In genomic region chr9:124017064-124017928, GRCh38 we compare ENCODE assay signal across 9 cellular contexts. TPM values are rescaled to one million over a fixed set of nuclear protein-coding genes. Genes with fewer than 3 reads are reported as not detected.
A peak's percentile ranks its signal among the peaks of the same experiment; 100 is the strongest.
DNase-seq lines count a peak whose midpoint lies in the region; ATAC-seq, FAIRE-seq and TF ChIP-seq lines count a peak whose summit lies in the region.
"Had no signal": no experiment of that assay in that cellular context is flagged by ENCODE, and none has a peak within 500 bp of the region (broad histone marks: within the 10 kb centered on the region; RNA-seq: fewer than 3 reads in every experiment).

No MANE protein-coding gene starts in this region.

- TF ChIP-seq EP300 in GM12878 (IDR thresholded peaks at IDR 0.05; ENCODE audit: borderline replicate concordance in 1 of 2, control insufficient read depth in 1 of 2, low read depth in 2 of 2, low read length in 2 of 2) = no peak

- H2AFZ ChIP-seq in GM12878 (ENCODE audit: control insufficient read depth, low read depth, low read length) = no peak overlapping the region

- CTCF ChIA-PET in GM12878 (lab: Yijun Ruan, JAX) = interaction anchor here (0.6 to 1.5 kb wide), 2 partner anchors 20 to 58 kb away, joined by 3 to 5 read pairs; no protein-coding TSS in a partner anchor
- CTCF ChIA-PET in naive thymus-derived CD4-positive, alpha-beta T cell (lab: Charles Lee) = interaction anchor here (0.6 kb wide), 1 partner anchor 439 kb away, joined by 3 read pairs; no protein-coding TSS in a partner anchor

- no TSS peak for BruUV-seq in GM12878 (replicated peaks; lab: Mats Ljungman, UMichigan)

- H3K27me3 Mint-ChIP-seq in naive thymus-derived CD4-positive, alpha-beta T cell = peaks cover 65 to 85% (median 71%) of the 10 kb centered on the region in 5 donors

- TF ChIP-seq CTCF in GM20000 (IDR thresholded peaks at IDR 0.05; ENCODE audit: extremely low read depth, missing control alignments) = no peak
- no peak for TF ChIP-seq CTCF in GM12878 (IDR thresholded peaks at IDR 0.05 in 2 of 3, conservative IDR thresholded peaks at IDR 0.05 in 1 of 3; ENCODE audit: control insufficient read depth in 2 of 3, extremely low read depth in 1 of 3, insufficient read depth in 1 of 3, low read depth in 3 of 3, low read length in 3 of 3)

- H3K27ac ChIP-seq in BLaER1 (no peak overlapping the region), GM12878 (ENCODE audit: control insufficient read depth, insufficient read depth) (no peak overlapping the region)
- no peak overlapping the region for H3K27ac ChIP-seq in naive thymus-derived CD4-positive, alpha-beta T cell (ENCODE audit: low read depth, low read length)
- H3K27ac ChIP-seq: upper lobe of left lung had no signal

- H3K4me1 Mint-ChIP-seq in naive thymus-derived CD4-positive, alpha-beta T cell = peaks cover 15 to 55% (median 38%) of the 10 kb centered on the region in 7 donors

- DNase-seq in GM20000 (ENCODE audit: low spot score) (peak; percentile 57), GM12878 (ENCODE audit: low read depth, low spot score) (no peak), LoVo (ENCODE audit: low spot score) (no peak), dermis blood vessel endothelial cell (no peak)
- no peak for DNase-seq in naive thymus-derived CD4-positive, alpha-beta T cell

- peaks cover 0 to 2% (median 0%) of the 10 kb centered on the region in 5 donors for H3K36me3 Mint-ChIP-seq in naive thymus-derived CD4-positive, alpha-beta T cell

- H4K20me1 ChIP-seq in BLaER1 = peaks cover 96% of the 10 kb centered on the region
- peaks cover 4% of the 10 kb centered on the region; the same call in 1 of the 2 replicates for H4K20me1 ChIP-seq in GM12878 (ENCODE audit: control insufficient read depth, insufficient read depth)

- H3K27ac Mint-ChIP-seq in naive thymus-derived CD4-positive, alpha-beta T cell = peak overlapping the region in 2 of 9 donors; percentile 1 to 86

- in situ Hi-C loops in GM12878 (cut with MboI) = no loop called here

- H3K4me2 ChIP-seq in BLaER1 = peak overlapping the region; percentile 40
- H3K4me2 ChIP-seq in GM12878 (ENCODE audit: control insufficient read depth, insufficient read depth) = peak overlapping the region; percentile 25; the same call in 1 of the 2 replicates

- H3K4me3 ChIP-seq in BLaER1 (0 out of 2 replicates have a peak overlapping the region, but pooled peaks have one; percentile 16), GM12878 (no peak overlapping the region)
- H3K4me3 ChIP-seq in naive thymus-derived CD4-positive, alpha-beta T cell (ENCODE audit: low read length) = no peak overlapping the region

- intact Hi-C loops in GM12878 (cut with micrococcal nuclease; ENCODE audit: unreplicated experiment) = no loop called here
- intact Hi-C loops in naive thymus-derived CD4-positive, alpha-beta T cell (cut with micrococcal nuclease) = no loop called here

- no peaks in the 10 kb centered on the region; the same call in 1 of the 2 replicates for H3K79me2 ChIP-seq in GM12878 (ENCODE audit: control insufficient read depth, insufficient read depth, low read length)

- no peak for TF ChIP-seq POLR2A in GM12878 (IDR thresholded peaks at IDR 0.05; ENCODE audit: low read depth, low read length)

- 46% methylated on average over 45 of the region's 73 CpGs for WGBS in GM12878 (ENCODE audit: insufficient coverage, insufficient replicate concordance, low lambda C conversion rate, missing lambda C conversion rate)

- H3K4me3 Mint-ChIP-seq in naive thymus-derived CD4-positive, alpha-beta T cell = peak overlapping the region; percentile 48 to 86 (median 80)

- ATAC-seq in GM12878 = no peak; the same call in 2 of the 3 replicates
- ATAC-seq in naive thymus-derived CD4-positive, alpha-beta T cell = no peak
- ATAC-seq in HG02852 (IDR thresholded peaks at IDR 0.05; ENCODE audit: unreplicated experiment) = no peak
- no peak for ATAC-seq in HG03097 (IDR thresholded peaks at IDR 0.05; ENCODE audit: low FRiP score, unreplicated experiment)

- H3K9me3 ChIP-seq in BLaER1 (peaks cover 5% of the 10 kb centered on the region), GM12878 (replicated peaks; ENCODE audit: control insufficient read depth, insufficient read depth, low read length) (no peaks in the 10 kb centered on the region; the same call in 2 of the 3 replicates)
- H3K9me3 ChIP-seq in naive thymus-derived CD4-positive, alpha-beta T cell (ENCODE audit: control insufficient read depth in 2 of 3, low read length in 3 of 3) = no peaks in the 10 kb centered on the region
- H3K9me3 ChIP-seq: upper lobe of left lung had no signal

- SMC1A ChIA-PET in GM12878 (lab: Charles Lee; ENCODE audit: uncharacterized antibody, unreplicated experiment) = interaction anchor here (1.2 to 2.9 kb wide), 3 partner anchors 14 to 22 kb away, joined by 3 to 15 read pairs (median 6); no protein-coding TSS in a partner anchor

- H3K9ac ChIP-seq in BLaER1 (no peak overlapping the region), GM12878 (ENCODE audit: control insufficient read depth, insufficient read depth, low read length) (no peak overlapping the region)

- H3K27me3 ChIP-seq in BLaER1 = peaks cover 100% of the 10 kb centered on the region
- H3K27me3 ChIP-seq in GM12878 (replicated peaks in 1 of 2; ENCODE audit: control insufficient read depth in 2 of 2, insufficient read depth in 2 of 2, low read length in 1 of 2) = peaks cover 0 to 58% of the 10 kb centered on the region in 2 experiments; a peak in 2 of 4 replicates
- peaks cover 17 to 35% of the 10 kb centered on the region in 2 donors for H3K27me3 ChIP-seq in naive thymus-derived CD4-positive, alpha-beta T cell (ENCODE audit: control insufficient read depth in 2 of 2, insufficient read depth in 2 of 2, low read length in 2 of 2)

- H3K4me1 ChIP-seq in BLaER1 (peaks cover 17% of the 10 kb centered on the region; the same call in 1 of the 2 replicates), GM12878 (ENCODE audit: control insufficient read depth, insufficient read depth, low read length) (peaks cover 7% of the 10 kb centered on the region)
- peaks cover 3 to 13% of the 10 kb centered on the region in 2 donors for H3K4me1 ChIP-seq in naive thymus-derived CD4-positive, alpha-beta T cell (ENCODE audit: control insufficient read depth in 2 of 2, insufficient read depth in 2 of 2, low read length in 2 of 2)

- no peak for FAIRE-seq in GM12878 (lab: Jason Lieb, UNC)

- POLR2A ChIA-PET in GM12878 (lab: Charles Lee) = interaction anchor here (0.7 to 1.0 kb wide), 2 partner anchors 11 to 19 kb away, joined by 3 read pairs; no protein-coding TSS in a partner anchor
- POLR2A ChIA-PET in naive thymus-derived CD4-positive, alpha-beta T cell (lab: Charles Lee) = no interaction called here

- H3K9me3 Mint-ChIP-seq in naive thymus-derived CD4-positive, alpha-beta T cell = peaks cover 0 to 10% (median 0%) of the 10 kb centered on the region in 11 donors

- no peak for TF ChIP-seq RAD21 in GM12878 (IDR thresholded peaks at IDR 0.05; ENCODE audit: insufficient read depth, low read depth, low read length)

- no peaks in the 10 kb centered on the region for H3K36me3 ChIP-seq in BLaER1
- peaks cover 0 to 1% of the 10 kb centered on the region in 2 experiments; a peak in 2 of 4 replicates for H3K36me3 ChIP-seq in GM12878 (ENCODE audit: control insufficient read depth in 2 of 2, insufficient read depth in 2 of 2, low read length in 1 of 2)
- H3K36me3 ChIP-seq in naive thymus-derived CD4-positive, alpha-beta T cell (ENCODE audit: control insufficient read depth in 2 of 3, insufficient read depth in 3 of 3, low read length in 3 of 3) = no peaks in the 10 kb centered on the region
- H3K36me3 ChIP-seq: upper lobe of left lung had no signal

- RAD21 ChIA-PET in GM12878 (lab: Charles Lee; ENCODE audit: unreplicated experiment) = interaction anchor here (1.1 to 1.7 kb wide), 2 partner anchors 13 to 21 kb away, joined by 3 to 7 read pairs; no protein-coding TSS in a partner anchor

TF ChIP-seq in GM12878, 131 proteins besides CTCF, POLR2A, EP300 and RAD21:
- TF ChIP-seq GATAD2B (conservative IDR thresholded peaks at IDR 0.05; ENCODE audit: low read depth) (0 out of 2 replicates have a peak, but pooled peaks have one; percentile 52), IKZF1 (conservative IDR thresholded peaks at IDR 0.05) (peak; percentile 30; the same call in 1 of the 2 replicates), SUZ12 (IDR thresholded peaks at IDR 0.05; ENCODE audit: unreplicated experiment) (peak; percentile 76), ESRRA (IDR thresholded peaks at IDR 0.05; ENCODE audit: low read length) (no peak), DPF2 (IDR thresholded peaks at IDR 0.05) (0 out of 2 replicates have a peak, but pooled peaks have one; percentile 18), BHLHE40 (IDR thresholded peaks at IDR 0.05; ENCODE audit: borderline replicate concordance in 1 of 2, low read depth in 2 of 2, low read length in 1 of 2) (peak in 1 of 2 experiments; percentile 50; a peak in 1 of 4 replicates)

RNA-seq across cellular contexts. Expression of gene LHX2, which starts 5.7 kb away (rescaled TPM):
- total RNA-seq in GM12878 (2013; cell fraction: nucleolus; rRNA removed) = 34.7 and 38.5 TPM in 2 replicates
- 6.0 and 8.0 TPM in 2 replicates for total RNA-seq in GM12878 (2014; rRNA removed)
- 3.3 TPM in 2 replicates for total RNA-seq in GM12878 (2014; rRNA removed; fragmentation: Illumina TruSeq; extraction: Trizol)
- total RNA-seq in GM12878 (2021) = 9.0 and 10.3 TPM in 2 replicates
- 1.1 TPM for polyA plus RNA-seq in GM12878 (2011; ENCODE audit: low read depth)
- polyA plus RNA-seq in GM12878 (2011; rRNA removed) = 46.5 and 69.8 TPM in 2 replicates
- 109 and 126 TPM in 2 replicates for polyA plus RNA-seq in GM12878 (2011; cell fraction: cytosol; rRNA removed)
- polyA plus RNA-seq in GM12878 (2011; cell fraction: nucleus; rRNA removed) = 225 and 243 TPM in 2 replicates
- polyA plus RNA-seq in GM12878 (2012) = 1.7 and 4.5 TPM in 2 replicates
- polyA plus RNA-seq in GM12878 (2014; fragmentation: Illumina TruSeq; extraction: Trizol) = 3.6 and 6.0 TPM in 2 replicates
- 1 to 10 TPM in 1 of 2 experiments, under 1 TPM in 1; 0.82 to 2.6 TPM for polyA plus RNA-seq in GM12878 (2014; fragmentation: Nextera tagmentation; extraction: Ambion mirVana)
- polyA plus RNA-seq in GM12878 (2014; rRNA removed) = 7.6 and 14.2 TPM in 2 replicates
- 1 to 10 TPM; 2.6 to 4.6 TPM for polyA plus RNA-seq in GM12878 (2016; fragmentation: Nextera tagmentation; extraction: Ambion mirVana)
- 38.6 and 76.6 TPM in 2 replicates for polyA minus RNA-seq in GM12878 (2011; rRNA and poly(A)+ RNA removed)
- 49.9 and 53.2 TPM in 2 replicates for polyA minus RNA-seq in GM12878 (2011; cell fraction: cytosol; rRNA and poly(A)+ RNA removed)
- 34.7 and 46.5 TPM in 2 replicates for polyA minus RNA-seq in GM12878 (2011; cell fraction: nucleus; rRNA and poly(A)+ RNA removed)
- not detected for total RNA-seq in naive thymus-derived CD4-positive, alpha-beta T cell
- not detected for polyA plus RNA-seq in naive thymus-derived CD4-positive, alpha-beta T cell
- not detected in 2 replicates for total RNA-seq in dermis blood vessel endothelial cell
- total RNA-seq: upper lobe of left lung had no signal
